In the genomic region with DNA sequence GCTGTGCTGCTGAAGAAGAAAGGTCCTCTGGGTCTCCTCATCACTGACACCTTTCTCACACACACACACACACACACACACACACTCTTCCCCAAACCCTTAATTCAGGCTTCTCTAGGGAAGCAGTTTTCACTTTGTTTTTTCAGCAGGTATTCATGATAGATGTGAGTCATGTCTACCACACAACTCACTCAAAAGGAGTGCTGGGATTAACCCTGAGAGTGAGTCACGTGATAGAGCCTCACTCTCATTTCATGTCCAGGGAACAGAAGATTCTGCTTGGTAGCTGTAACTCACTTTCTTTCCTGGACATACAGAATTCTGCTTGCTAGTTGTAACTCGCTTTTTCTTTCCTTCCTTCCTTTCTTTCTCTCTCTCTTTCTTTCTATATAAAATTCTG, we compare ENCODE assay signal across 10 cellular contexts. TPM values are rescaled to one million over a fixed set of nuclear protein-coding genes. Genes with fewer than 3 reads are reported as not detected.
A peak's percentile ranks its signal among the peaks of the same experiment; 100 is the strongest.
DNase-seq lines count a peak whose midpoint lies in the region; ATAC-seq, FAIRE-seq and TF ChIP-seq lines count a peak whose summit lies in the region.
"Had no signal": no experiment of that assay in that cellular context is flagged by ENCODE, and none has a peak within 500 bp of the region (broad histone marks: within the 10 kb centered on the region; RNA-seq: fewer than 3 reads in every experiment).

No MANE protein-coding gene starts in this region.

- H3K9me3 ChIP-seq in left lung, result peaks cover 0 to 10% of the 10 kb centered on the region in 2 donors
- H3K9me3 ChIP-seq in CD8-positive, alpha-beta memory T cell (ENCODE audit: low read length), result no peaks in the 10 kb centered on the region

- peak; percentile 80 for DNase-seq in DMS53 treated with DMSO at 0.1 percent for 48 hours (lab: John Stamatoyannopoulos, UW; ENCODE audit: unreplicated experiment)
- peak; percentile 25 for DNase-seq in HTR-8/SVneo (ENCODE audit: insufficient read length, low spot score)
- peak; percentile 47 for DNase-seq in brain microvascular endothelial cell
- no peak for DNase-seq in left lung
- no peak for DNase-seq in CD8-positive, alpha-beta memory T cell
- DNase-seq in NCI-H1105 (lab: John Stamatoyannopoulos, UW), result no peak
- DNase-seq in DMS79 treated with DMSO at 0.1 percent for 48 hours (lab: John Stamatoyannopoulos, UW), result no peak
- DNase-seq in stimulated activated CD4-positive, alpha-beta T cell treated with anti-CD3 and anti-CD28 coated beads, Interleukin-4, amount 100 ng/mL, for 4 hours, result no peak
- DNase-seq: adrenal gland, SW 1271 had no signal

- intact Hi-C loops in left lung (cut with DNase I), result no loop called here

- H3K27me3 ChIP-seq in brain microvascular endothelial cell (replicated peaks), result no peaks in the 10 kb centered on the region
- H3K27me3 ChIP-seq in left lung, result no peaks in the 10 kb centered on the region
- no peaks in the 10 kb centered on the region for H3K27me3 ChIP-seq in CD8-positive, alpha-beta memory T cell (ENCODE audit: insufficient read depth, low read length, poor library complexity, severe bottlenecking)
- H3K27me3 ChIP-seq: adrenal gland had no signal

- peak; percentile 24 for ATAC-seq in left lung

- H3K4me3 Mint-ChIP-seq in CD8-positive, alpha-beta memory T cell, result no peak overlapping the region

- peaks cover 0 to 13% (median 0%) of the 10 kb centered on the region in 3 donors for H3K36me3 Mint-ChIP-seq in CD8-positive, alpha-beta memory T cell

- H3K9me3 Mint-ChIP-seq in CD8-positive, alpha-beta memory T cell, result peaks cover 0 to 6% (median 5%) of the 10 kb centered on the region in 5 donors

- H3K27ac ChIP-seq in brain microvascular endothelial cell (no peak overlapping the region), left lung (no peak overlapping the region)
- H3K27ac ChIP-seq in CD8-positive, alpha-beta memory T cell (ENCODE audit: low read depth, low read length), result no peak overlapping the region
- H3K27ac ChIP-seq: adrenal gland had no signal

- H3K4me1 ChIP-seq in left lung, result no peaks in the 10 kb centered on the region
- no peaks in the 10 kb centered on the region for H3K4me1 ChIP-seq in CD8-positive, alpha-beta memory T cell (ENCODE audit: insufficient read depth, low read length)
- H3K4me1 ChIP-seq: adrenal gland had no signal

- no peaks in the 10 kb centered on the region for H3K4me1 Mint-ChIP-seq in CD8-positive, alpha-beta memory T cell

- H3K4me3 ChIP-seq in brain microvascular endothelial cell (ENCODE audit: low read depth, low read length) (no peak overlapping the region), left lung (no peak overlapping the region)
- no peak overlapping the region for H3K4me3 ChIP-seq in CD8-positive, alpha-beta memory T cell (ENCODE audit: low read length)
- H3K4me3 ChIP-seq: adrenal gland had no signal

- no peaks in the 10 kb centered on the region for H3K36me3 ChIP-seq in brain microvascular endothelial cell (replicated peaks)
- no peaks in the 10 kb centered on the region for H3K36me3 ChIP-seq in left lung
- no peaks in the 10 kb centered on the region for H3K36me3 ChIP-seq in CD8-positive, alpha-beta memory T cell (ENCODE audit: insufficient read depth, low read length)
- H3K36me3 ChIP-seq: adrenal gland had no signal

- TF ChIP-seq CTCF in brain microvascular endothelial cell (IDR thresholded peaks at IDR 0.05; ENCODE audit: low read depth, low read length, missing control alignments), result no peak
- no peak for TF ChIP-seq CTCF in left lung (IDR thresholded peaks at IDR 0.05)

- H3K27ac Mint-ChIP-seq in CD8-positive, alpha-beta memory T cell, result no peak overlapping the region

- no peak for FAIRE-seq in HTR-8/SVneo (lab: Jason Lieb, UNC)

- in situ Hi-C loops in brain microvascular endothelial cell (cut with HindIII; ENCODE audit: low pct_ligation_motif_present, low sequenced_read_pairs), result no loop called here

- peaks cover 7 to 51% of the 10 kb centered on the region in 2 donors for H3K27me3 Mint-ChIP-seq in CD8-positive, alpha-beta memory T cell

- POLR2A ChIA-PET in CD8-positive, alpha-beta memory T cell (lab: Charles Lee), result no interaction called here

- CTCF ChIA-PET in CD8-positive, alpha-beta memory T cell (lab: Charles Lee), result no interaction called here

RNA-seq across cellular contexts. Expression of gene VIM, which starts 45.4 kb away (rescaled TPM):
- total RNA-seq in left lung, result 1,000 to 10,000 TPM; 1,589 to 1,774 TPM
- total RNA-seq in CD8-positive, alpha-beta memory T cell, result 1,000 to 10,000 TPM; 1,217 to 1,243 TPM
- polyA plus RNA-seq in CD8-positive, alpha-beta memory T cell, result 513 TPM

Comparison
In these comparisons a context has a peak if more than half of its experiments do, and no peak if none do; other contexts are left out.
1. DNase-seq: peak in DMS53 treated with DMSO at 0.1 percent for 48 hours (single experiment), HTR-8/SVneo (single experiment) and brain microvascular endothelial cell (single experiment); none in left lung (0 of 2), CD8-positive, alpha-beta memory T cell (0 of 5), NCI-H1105 (single experiment), DMS79 treated with DMSO at 0.1 percent for 48 hours (single experiment) and stimulated activated CD4-positive, alpha-beta T cell treated with anti-CD3 and anti-CD28 coated beads, Interleukin-4, amount 100 ng/mL, for 4 hours (0 of 2).